In genomic region chr1:1567152-1567830, GRCh38 we compare ENCODE assay signal across 13 cellular contexts. TPM values are rescaled to one million over a fixed set of nuclear protein-coding genes. Genes with fewer than 3 reads are reported as not detected.
DNase-seq lines count a peak whose midpoint lies in the region; ATAC-seq, FAIRE-seq and TF ChIP-seq lines count a peak whose summit lies in the region.
"Had no signal": no experiment of that assay in that cellular context is flagged by ENCODE, and none has a peak within 500 bp of the region (broad histone marks: within the 10 kb centered on the region; RNA-seq: fewer than 3 reads in every experiment).

No MANE protein-coding gene starts in this region.

- H3K27ac Mint-ChIP-seq in activated CD8-positive, alpha-beta T cell treated with anti-CD3 and anti-CD28 coated beads for 36 hours: peak overlapping the region; percentile 59
- H3K27ac Mint-ChIP-seq in activated CD8-positive, alpha-beta T cell treated with anti-CD3 and anti-CD28 coated beads, Interleukin-2, amount 10 ng/mL, durations not matched to agents 7 days and 5 days: no peak overlapping the region

- no peaks in the 10 kb centered on the region for H3K27me3 Mint-ChIP-seq in activated CD8-positive, alpha-beta T cell treated with anti-CD3 and anti-CD28 coated beads for 36 hours
- no peaks in the 10 kb centered on the region for H3K27me3 Mint-ChIP-seq in activated CD8-positive, alpha-beta T cell treated with anti-CD3 and anti-CD28 coated beads, Interleukin-2, amount 10 ng/mL, durations not matched to agents 7 days and 5 days (ENCODE audit: low read depth)

- no peak overlapping the region for H3K4me2 ChIP-seq in endothelial cell of umbilical vein (ENCODE audit: insufficient read depth, low read length)
- H3K4me2 ChIP-seq in smooth muscle cell: no peak overlapping the region

- dilution Hi-C loops in endothelial cell of umbilical vein (cut with MboI; ENCODE audit: extremely low pct_ligation_motif_present, low sequenced_read_pairs): no loop called here

- peaks cover 4% of the 10 kb centered on the region for H4K20me1 ChIP-seq in endothelial cell of umbilical vein (replicated peaks; ENCODE audit: control insufficient read depth, extremely low read depth, insufficient read depth, low read length)
- H4K20me1 ChIP-seq in smooth muscle cell (ENCODE audit: low read depth): peaks cover 99% of the 10 kb centered on the region

- ATAC-seq in activated CD8-positive, alpha-beta T cell treated with anti-CD3 and anti-CD28 coated beads for 36 hours: no peak
- ATAC-seq in activated CD8-positive, alpha-beta T cell treated with anti-CD3 and anti-CD28 coated beads, Interleukin-2, amount 10 ng/mL, durations not matched to agents 7 days and 5 days: no peak
- ATAC-seq in HG02840 (IDR thresholded peaks at IDR 0.05; ENCODE audit: low FRiP score, unreplicated experiment): no peak
- ATAC-seq: PC-3 had no signal

- no peaks in the 10 kb centered on the region for H3K9me1 ChIP-seq in endothelial cell of umbilical vein (replicated peaks; ENCODE audit: control insufficient read depth, extremely low read depth, insufficient read depth, low read length)

- TF ChIP-seq POLR2A in endothelial cell of umbilical vein (IDR thresholded peaks at IDR 0.05; ENCODE audit: low read depth, low read length): no peak

- peak overlapping the region; percentile 40 for H3K27ac ChIP-seq in endothelial cell of umbilical vein (ENCODE audit: insufficient read depth, low read depth, low read length)
- H3K27ac ChIP-seq in smooth muscle cell (ENCODE audit: low read depth): peak overlapping the region; percentile 15
- H3K27ac ChIP-seq: thoracic aorta had no signal

- 91% methylated on average over 26 of the region's 26 CpGs for WGBS in smooth muscle cell (ENCODE audit: low lambda C conversion rate)

- CTCF ChIA-PET in activated CD8-positive, alpha-beta T cell treated with anti-CD3 and anti-CD28 coated beads for 36 hours (lab: Charles Lee): interaction anchor here (1.3 kb wide), 1 partner anchor 11 kb away, joined by 3 read pairs; no protein-coding TSS in a partner anchor
- CTCF ChIA-PET in activated CD8-positive, alpha-beta T cell treated with anti-CD3 and anti-CD28 coated beads, Interleukin-2, amount 10 ng/mL, durations not matched to agents 7 days and 5 days (lab: Charles Lee): no interaction called here
- CTCF ChIA-PET in endothelial cell of umbilical vein (lab: Charles Lee): no interaction called here

- H3K79me2 ChIP-seq in endothelial cell of umbilical vein (ENCODE audit: control insufficient read depth, insufficient read depth, low read length) (peaks cover 89% of the 10 kb centered on the region), smooth muscle cell (ENCODE audit: low read depth) (peaks cover 95% of the 10 kb centered on the region)

- H2AFZ ChIP-seq in endothelial cell of umbilical vein (ENCODE audit: low read depth, low read length): no peak overlapping the region
- H2AFZ ChIP-seq in smooth muscle cell (ENCODE audit: low read depth): no peak overlapping the region

- BruUV-seq in endothelial cell of umbilical vein (replicated peaks; lab: Mats Ljungman, UMichigan): no TSS peak

- no peak for TF ChIP-seq CTCF in activated CD8-positive, alpha-beta T cell treated with anti-CD3 and anti-CD28 coated beads for 36 hours (IDR thresholded peaks at IDR 0.05)
- TF ChIP-seq CTCF in endothelial cell of umbilical vein (IDR thresholded peaks at IDR 0.05; ENCODE audit: extremely low read depth in 1 of 2, insufficient read depth in 1 of 2, low read depth in 1 of 2, low read length in 2 of 2) (no peak), smooth muscle cell (IDR thresholded peaks at IDR 0.05; ENCODE audit: borderline replicate concordance, insufficient read depth, poor library complexity, severe bottlenecking) (no peak)

- peaks cover 41% of the 10 kb centered on the region for H3K4me1 Mint-ChIP-seq in activated CD8-positive, alpha-beta T cell treated with anti-CD3 and anti-CD28 coated beads for 36 hours (ENCODE audit: low read depth)
- H3K4me1 Mint-ChIP-seq in activated CD8-positive, alpha-beta T cell treated with anti-CD3 and anti-CD28 coated beads, Interleukin-2, amount 10 ng/mL, durations not matched to agents 7 days and 5 days (ENCODE audit: low read depth): peaks cover 25% of the 10 kb centered on the region

- H3K36me3 Mint-ChIP-seq in activated CD8-positive, alpha-beta T cell treated with anti-CD3 and anti-CD28 coated beads for 36 hours (ENCODE audit: low read depth): peaks cover 52% of the 10 kb centered on the region
- H3K36me3 Mint-ChIP-seq in activated CD8-positive, alpha-beta T cell treated with anti-CD3 and anti-CD28 coated beads, Interleukin-2, amount 10 ng/mL, durations not matched to agents 7 days and 5 days (ENCODE audit: low read depth): peaks cover 65% of the 10 kb centered on the region

- peak; percentile 88 for FAIRE-seq in endothelial cell of umbilical vein (lab: Jason Lieb, UNC)

- peaks cover 11% of the 10 kb centered on the region for H3K4me1 ChIP-seq in endothelial cell of umbilical vein (ENCODE audit: control insufficient read depth, extremely low read depth, insufficient read depth, low read length)
- H3K4me1 ChIP-seq in smooth muscle cell (ENCODE audit: low read depth): no peaks in the 10 kb centered on the region
- H3K4me1 ChIP-seq: Caco-2 had no signal

- H3K4me3 ChIP-seq in endothelial cell of umbilical vein (replicated peaks in 1 of 3; ENCODE audit: insufficient read depth in 1 of 3, low read depth in 1 of 3, low read length in 3 of 3): no peak overlapping the region
- H3K4me3 ChIP-seq in smooth muscle cell: no peak overlapping the region
- H3K4me3 ChIP-seq: MG63, thoracic aorta had no signal

- no peak for DNase-seq in activated CD8-positive, alpha-beta T cell treated with anti-CD3 and anti-CD28 coated beads for 36 hours
- no peak for DNase-seq in activated CD8-positive, alpha-beta T cell treated with anti-CD3 and anti-CD28 coated beads, Interleukin-2, amount 10 ng/mL, durations not matched to agents 7 days and 5 days
- DNase-seq in endothelial cell of umbilical vein (ENCODE audit: low read depth, low spot score) (peak; percentile 53), smooth muscle cell (lab: John Stamatoyannopoulos, UW; ENCODE audit: unreplicated experiment) (no peak), OCI-M1 (lab: John Stamatoyannopoulos, UW) (no peak)
- DNase-seq: activated CD8-positive, alpha-beta memory T cell treated with anti-CD3 and anti-CD28 coated beads for 24 hours; Caco-2; MG63; PC-3; T-helper 2 cell had no signal

- POLR2A ChIA-PET in activated CD8-positive, alpha-beta T cell treated with anti-CD3 and anti-CD28 coated beads for 36 hours (lab: Charles Lee): interaction anchor here (0.7 to 1.6 kb wide), 3 partner anchors 10 to 47 kb away, joined by 3 read pairs; no protein-coding TSS in a partner anchor
- POLR2A ChIA-PET in activated CD8-positive, alpha-beta T cell treated with anti-CD3 and anti-CD28 coated beads, Interleukin-2, amount 10 ng/mL, durations not matched to agents 7 days and 5 days (lab: Charles Lee): no interaction called here
- POLR2A ChIA-PET in endothelial cell of umbilical vein (lab: Charles Lee): no interaction called here

- peaks cover 7% of the 10 kb centered on the region for H3F3A ChIP-seq in smooth muscle cell (ENCODE audit: low read depth)

- H3K4me3 Mint-ChIP-seq in activated CD8-positive, alpha-beta T cell treated with anti-CD3 and anti-CD28 coated beads for 36 hours: no peak overlapping the region
- H3K4me3 Mint-ChIP-seq in activated CD8-positive, alpha-beta T cell treated with anti-CD3 and anti-CD28 coated beads, Interleukin-2, amount 10 ng/mL, durations not matched to agents 7 days and 5 days: no peak overlapping the region

- no peaks in the 10 kb centered on the region for H3K9me3 Mint-ChIP-seq in activated CD8-positive, alpha-beta T cell treated with anti-CD3 and anti-CD28 coated beads for 36 hours
- no peaks in the 10 kb centered on the region for H3K9me3 Mint-ChIP-seq in activated CD8-positive, alpha-beta T cell treated with anti-CD3 and anti-CD28 coated beads, Interleukin-2, amount 10 ng/mL, durations not matched to agents 7 days and 5 days (ENCODE audit: insufficient read depth)

- intact Hi-C loops in activated CD8-positive, alpha-beta T cell treated with anti-CD3 and anti-CD28 coated beads for 36 hours (cut with micrococcal nuclease): no loop called here
- intact Hi-C loops in endothelial cell of umbilical vein (cut with micrococcal nuclease): no loop called here

- H3K27me3 ChIP-seq in endothelial cell of umbilical vein (ENCODE audit: control insufficient read depth in 2 of 2, insufficient read depth in 2 of 2, low read length in 2 of 2) (no peaks in the 10 kb centered on the region), smooth muscle cell (ENCODE audit: low read depth) (no peaks in the 10 kb centered on the region)
- H3K27me3 ChIP-seq: MG63 had no signal

- H3K9me3 ChIP-seq in endothelial cell of umbilical vein (replicated peaks; ENCODE audit: control insufficient read depth, insufficient read depth, low read length) (no peaks in the 10 kb centered on the region), smooth muscle cell (replicated peaks; ENCODE audit: low read depth) (no peaks in the 10 kb centered on the region)
- H3K9me3 ChIP-seq: Caco-2, MG63, thoracic aorta had no signal

- H3K36me3 ChIP-seq in endothelial cell of umbilical vein (ENCODE audit: control insufficient read depth in 2 of 2, extremely low read depth in 1 of 2, insufficient read depth in 2 of 2, low read length in 2 of 2): peaks cover 9 to 13% of the 10 kb centered on the region in 2 experiments
- no peaks in the 10 kb centered on the region for H3K36me3 ChIP-seq in smooth muscle cell (ENCODE audit: low read depth)

- H3K9ac ChIP-seq in endothelial cell of umbilical vein (replicated peaks; ENCODE audit: extremely low read depth, insufficient read depth, low read length) (peak overlapping the region; percentile 1), smooth muscle cell (ENCODE audit: low read depth) (no peak overlapping the region)

RNA-seq across cellular contexts. Expression of gene SSU72, which starts 7.4 kb away (rescaled TPM):
- 100 to 1,000 TPM; 111 to 113 TPM for total RNA-seq in activated CD8-positive, alpha-beta T cell treated with anti-CD3 and anti-CD28 coated beads for 36 hours
- 100 to 1,000 TPM; 123 to 129 TPM for total RNA-seq in activated CD8-positive, alpha-beta T cell treated with anti-CD3 and anti-CD28 coated beads, Interleukin-2, amount 10 ng/mL, durations not matched to agents 7 days and 5 days
- total RNA-seq in endothelial cell of umbilical vein (124 and 129 TPM in 2 replicates), smooth muscle cell (77.3 and 116 TPM in 2 replicates)
- polyA plus RNA-seq in endothelial cell of umbilical vein (78.2 and 85.9 TPM in 2 replicates), smooth muscle cell (223 and 231 TPM in 2 replicates)
- 92.7 and 101 TPM in 2 replicates for polyA plus RNA-seq in endothelial cell of umbilical vein (2011; cell fraction: cytosol; rRNA removed)
- 89.0 and 97.5 TPM in 2 replicates for polyA plus RNA-seq in endothelial cell of umbilical vein (2011; cell fraction: nucleus; rRNA removed)
- 119 and 136 TPM in 2 replicates for polyA plus RNA-seq in endothelial cell of umbilical vein (2012)
- 70.4 and 74.1 TPM in 2 replicates for polyA minus RNA-seq in endothelial cell of umbilical vein
- 82.5 TPM for polyA minus RNA-seq in endothelial cell of umbilical vein (2011; cell fraction: cytosol; rRNA and poly(A)+ RNA removed)
- 41.3 and 53.5 TPM in 2 replicates for polyA minus RNA-seq in endothelial cell of umbilical vein (2011; cell fraction: nucleus; rRNA and poly(A)+ RNA removed)

RNA-seq across cellular contexts. Expression of gene TMEM240, which starts 26.9 kb away (rescaled TPM):
- under 1 TPM; 0.45 to 0.74 TPM for total RNA-seq in activated CD8-positive, alpha-beta T cell treated with anti-CD3 and anti-CD28 coated beads for 36 hours
- total RNA-seq in activated CD8-positive, alpha-beta T cell treated with anti-CD3 and anti-CD28 coated beads, Interleukin-2, amount 10 ng/mL, durations not matched to agents 7 days and 5 days: 1 to 10 TPM; 1.0 to 1.1 TPM
- total RNA-seq in endothelial cell of umbilical vein: 7.0 and 8.8 TPM in 2 replicates
- 5.3 and 7.6 TPM in 2 replicates for polyA plus RNA-seq in endothelial cell of umbilical vein
- polyA plus RNA-seq in endothelial cell of umbilical vein (2011; cell fraction: cytosol; rRNA removed): 3.3 and 4.5 TPM in 2 replicates
- 6.8 and 7.3 TPM in 2 replicates for polyA plus RNA-seq in endothelial cell of umbilical vein (2011; cell fraction: nucleus; rRNA removed)
- polyA plus RNA-seq in endothelial cell of umbilical vein (2012): 2.1 and 5.6 TPM in 2 replicates
- 1.1 and 1.2 TPM in 2 replicates for polyA minus RNA-seq in endothelial cell of umbilical vein
- polyA minus RNA-seq in endothelial cell of umbilical vein (2011; cell fraction: cytosol; rRNA and poly(A)+ RNA removed): not detected
- 0.87 and 2.0 TPM in 2 replicates for polyA minus RNA-seq in endothelial cell of umbilical vein (2011; cell fraction: nucleus; rRNA and poly(A)+ RNA removed)
- 1.9 and 12.2 TPM in 2 replicates for total RNA-seq in smooth muscle cell
- 2.7 and 4.0 TPM in 2 replicates for polyA plus RNA-seq in smooth muscle cell
- total RNA-seq: A172 had no signal

RNA-seq across cellular contexts. Expression of gene FNDC10, which starts 32.6 kb away (rescaled TPM):
- 1 to 10 TPM; 2.8 to 3.6 TPM for total RNA-seq in activated CD8-positive, alpha-beta T cell treated with anti-CD3 and anti-CD28 coated beads for 36 hours
- total RNA-seq in activated CD8-positive, alpha-beta T cell treated with anti-CD3 and anti-CD28 coated beads, Interleukin-2, amount 10 ng/mL, durations not matched to agents 7 days and 5 days: 1 to 10 TPM; 7.5 to 9.3 TPM
- 1.9 and 2.3 TPM in 2 replicates for total RNA-seq in endothelial cell of umbilical vein
- 1.5 and 2.2 TPM in 2 replicates for polyA plus RNA-seq in endothelial cell of umbilical vein
- polyA plus RNA-seq in endothelial cell of umbilical vein (2011; cell fraction: cytosol; rRNA removed): 0.79 and 1.2 TPM in 2 replicates
- polyA plus RNA-seq in endothelial cell of umbilical vein (2011; cell fraction: nucleus; rRNA removed): 0.20 and 0.47 TPM in 2 replicates
- 0.78 and 1.2 TPM in 2 replicates for polyA plus RNA-seq in endothelial cell of umbilical vein (2012)
- polyA minus RNA-seq in endothelial cell of umbilical vein: 0.51 and 0.58 TPM in 2 replicates
- not detected for polyA minus RNA-seq in endothelial cell of umbilical vein (2011; cell fraction: cytosol; rRNA and poly(A)+ RNA removed)
- polyA minus RNA-seq in endothelial cell of umbilical vein (2011; cell fraction: nucleus; rRNA and poly(A)+ RNA removed): 0.24 and 0.38 TPM in 2 replicates
- total RNA-seq in smooth muscle cell: 3.3 and 9.1 TPM in 2 replicates
- 14.2 and 22.5 TPM in 2 replicates for polyA plus RNA-seq in smooth muscle cell
- total RNA-seq: A172 had no signal

RNA-seq across cellular contexts. Expression of gene MIB2, which starts 48.0 kb away (rescaled TPM):
- total RNA-seq in activated CD8-positive, alpha-beta T cell treated with anti-CD3 and anti-CD28 coated beads for 36 hours: 10 to 100 TPM; 40.1 to 41.3 TPM
- total RNA-seq in activated CD8-positive, alpha-beta T cell treated with anti-CD3 and anti-CD28 coated beads, Interleukin-2, amount 10 ng/mL, durations not matched to agents 7 days and 5 days: 10 to 100 TPM; 49.3 to 50.7 TPM
- total RNA-seq in endothelial cell of umbilical vein: 39.2 and 45.0 TPM in 2 replicates
- 25.9 and 41.6 TPM in 2 replicates for polyA plus RNA-seq in endothelial cell of umbilical vein
- polyA plus RNA-seq in endothelial cell of umbilical vein (2011; cell fraction: cytosol; rRNA removed): 7.1 and 14.2 TPM in 2 replicates
- polyA plus RNA-seq in endothelial cell of umbilical vein (2011; cell fraction: nucleus; rRNA removed): 119 and 154 TPM in 2 replicates
- 9.4 and 16.3 TPM in 2 replicates for polyA plus RNA-seq in endothelial cell of umbilical vein (2012)
- 14.6 and 15.0 TPM in 2 replicates for polyA minus RNA-seq in endothelial cell of umbilical vein
- 45.3 TPM for polyA minus RNA-seq in endothelial cell of umbilical vein (2011; cell fraction: cytosol; rRNA and poly(A)+ RNA removed)
- polyA minus RNA-seq in endothelial cell of umbilical vein (2011; cell fraction: nucleus; rRNA and poly(A)+ RNA removed): 25.7 and 51.4 TPM in 2 replicates
- 21.9 and 42.7 TPM in 2 replicates for total RNA-seq in smooth muscle cell
- polyA plus RNA-seq in smooth muscle cell: 61.2 and 71.2 TPM in 2 replicates

RNA-seq across cellular contexts. Expression of gene ATAD3A, which starts 55.3 kb away (rescaled TPM):
- 10 to 100 TPM; 61.7 to 65.1 TPM for total RNA-seq in activated CD8-positive, alpha-beta T cell treated with anti-CD3 and anti-CD28 coated beads for 36 hours
- total RNA-seq in activated CD8-positive, alpha-beta T cell treated with anti-CD3 and anti-CD28 coated beads, Interleukin-2, amount 10 ng/mL, durations not matched to agents 7 days and 5 days: 10 to 100 TPM; 51.6 to 57.4 TPM
- total RNA-seq in endothelial cell of umbilical vein (55.2 and 57.4 TPM in 2 replicates), smooth muscle cell (14.3 and 16.0 TPM in 2 replicates)
- polyA plus RNA-seq in endothelial cell of umbilical vein (24.9 and 28.8 TPM in 2 replicates), smooth muscle cell (58.0 and 68.7 TPM in 2 replicates)
- polyA plus RNA-seq in endothelial cell of umbilical vein (2011; cell fraction: cytosol; rRNA removed): 23.0 and 29.1 TPM in 2 replicates
- 47.8 and 57.7 TPM in 2 replicates for polyA plus RNA-seq in endothelial cell of umbilical vein (2011; cell fraction: nucleus; rRNA removed)
- 26.8 and 28.1 TPM in 2 replicates for polyA plus RNA-seq in endothelial cell of umbilical vein (2012)
- 13.7 and 22.7 TPM in 2 replicates for polyA minus RNA-seq in endothelial cell of umbilical vein
- polyA minus RNA-seq in endothelial cell of umbilical vein (2011; cell fraction: cytosol; rRNA and poly(A)+ RNA removed): 52.6 TPM
- 10.6 and 18.4 TPM in 2 replicates for polyA minus RNA-seq in endothelial cell of umbilical vein (2011; cell fraction: nucleus; rRNA and poly(A)+ RNA removed)
